Comparison of ENCODE assay signal across 15 cellular contexts in genomic region chr2:111632661-111633060, GRCh38.
DNase-seq lines count a peak whose midpoint lies in the region; ATAC-seq and TF ChIP-seq lines count a peak whose summit lies in the region.
"Had no signal": no experiment of that assay in that cellular context is flagged by ENCODE, and none has a peak within 500 bp of the region (broad histone marks: within the 10 kb centered on the region; RNA-seq: fewer than 3 reads in every experiment).

No MANE protein-coding gene starts in this region.

- peaks cover 27% of the 10 kb centered on the region for H3K4me1 Mint-ChIP-seq in activated T-cell treated with anti-CD3 and anti-CD28 coated beads, Interleukin-2, amount 50 U/mL, for 72 hours (ENCODE audit: low read depth)
- peaks cover 24 to 25% of the 10 kb centered on the region in 2 donors for H3K4me1 Mint-ChIP-seq in natural killer cell
- H3K4me1 Mint-ChIP-seq: endodermal cell had no signal

- TF ChIP-seq CTCF in HL-60 (IDR thresholded peaks at IDR 0.05; ENCODE audit: insufficient read depth, low read length) (no peak), natural killer cell (IDR thresholded peaks at IDR 0.05) (no peak), esophagus squamous epithelium (IDR thresholded peaks at IDR 0.05) (no peak)

- 76 to 80% methylated on average over 4 of the region's 4 CpGs for WGBS in esophagus squamous epithelium, 2 donors

- H3K36me3 ChIP-seq in esophagus squamous epithelium, result no peaks in the 10 kb centered on the region
- H3K36me3 ChIP-seq: heart right ventricle, lower lobe of right lung had no signal

- peak overlapping the region; percentile 50 to 61 for H3K4me3 Mint-ChIP-seq in activated T-cell treated with anti-CD3 and anti-CD28 coated beads, Interleukin-2, amount 50 U/mL, for 72 hours
- no peak overlapping the region for H3K4me3 Mint-ChIP-seq in natural killer cell
- H3K4me3 Mint-ChIP-seq: endodermal cell had no signal

- H3K36me3 Mint-ChIP-seq in activated T-cell treated with anti-CD3 and anti-CD28 coated beads, Interleukin-2, amount 50 U/mL, for 72 hours (ENCODE audit: insufficient read depth in 2 of 2), result peaks cover 14 to 43% of the 10 kb centered on the region in 2 donors
- H3K36me3 Mint-ChIP-seq in natural killer cell, result peaks cover 33% of the 10 kb centered on the region

- H3K27ac Mint-ChIP-seq in activated T-cell treated with anti-CD3 and anti-CD28 coated beads, Interleukin-2, amount 50 U/mL, for 72 hours, result no peak overlapping the region
- peak overlapping the region; percentile 78 to 88 for H3K27ac Mint-ChIP-seq in natural killer cell
- H3K27ac Mint-ChIP-seq: endodermal cell had no signal

- H3K4me3 ChIP-seq in HL-60 (replicated peaks; ENCODE audit: insufficient read depth, low read length) (no peak overlapping the region), esophagus squamous epithelium (no peak overlapping the region)
- H3K4me3 ChIP-seq: heart right ventricle, lower lobe of right lung, psoas muscle, testis had no signal

- ATAC-seq in activated T-cell treated with anti-CD3 and anti-CD28 coated beads, Interleukin-2, amount 50 U/mL, for 72 hours (replicated peaks in 1 of 2), result peak; percentile 68 to 82
- ATAC-seq in natural killer cell (peak; percentile 44 to 63 (median 52)), HG03439 (IDR thresholded peaks at IDR 0.05; ENCODE audit: unreplicated experiment) (no peak)
- ATAC-seq: heart right ventricle, lower lobe of right lung, psoas muscle had no signal

- H3K4me1 ChIP-seq in esophagus squamous epithelium, result peaks cover 0 to 8% (median 0%) of the 10 kb centered on the region in 3 donors
- H3K4me1 ChIP-seq: lower lobe of right lung, psoas muscle, testis had no signal

- H3K9me3 Mint-ChIP-seq in activated T-cell treated with anti-CD3 and anti-CD28 coated beads, Interleukin-2, amount 50 U/mL, for 72 hours, result peaks cover 14 to 23% of the 10 kb centered on the region in 2 donors
- H3K9me3 Mint-ChIP-seq in natural killer cell, result peaks cover 0 to 15% of the 10 kb centered on the region in 2 donors

- DNase-seq in NK-92 treated with Interleukin-12 subunit alpha and Interleukin-12 subunit beta, amount 100 ng/mL, for 24 hours (lab: John Stamatoyannopoulos, UW), result peak; percentile 55
- DNase-seq in NK-92 (lab: John Stamatoyannopoulos, UW; ENCODE audit: unreplicated experiment), result no peak
- DNase-seq in HL-60 (ENCODE audit: low read depth in 1 of 2, low spot score in 1 of 2), result peak in 1 of 2 experiments; percentile 63
- peak; percentile 43 to 45 for DNase-seq in activated T-cell treated with anti-CD3 and anti-CD28 coated beads, Interleukin-2, amount 50 U/mL, for 72 hours
- DNase-seq in natural killer cell, result no peak
- DNase-seq in NCI-H2029 treated with DMSO at 0.1 percent for 48 hours (lab: John Stamatoyannopoulos, UW), result no peak
- DNase-seq in esophagus squamous epithelium (lab: John Stamatoyannopoulos, UW), result no peak
- DNase-seq: endodermal cell, heart right ventricle, lower lobe of right lung, NCI-H1092, NCI-H69, psoas muscle, testis had no signal

- H3K27me3 ChIP-seq in HL-60 (ENCODE audit: insufficient read depth, poor library complexity, severe bottlenecking) (no peaks in the 10 kb centered on the region), esophagus squamous epithelium (no peaks in the 10 kb centered on the region)
- H3K27me3 ChIP-seq: heart right ventricle, testis had no signal

- H3K27me3 Mint-ChIP-seq in activated T-cell treated with anti-CD3 and anti-CD28 coated beads, Interleukin-2, amount 50 U/mL, for 72 hours (ENCODE audit: low read depth), result peaks cover 44% of the 10 kb centered on the region
- H3K27me3 Mint-ChIP-seq in natural killer cell (ENCODE audit: low read depth in 2 of 2), result peaks cover 7 to 12% of the 10 kb centered on the region in 2 donors

- peaks cover 0 to 20% (median 11%) of the 10 kb centered on the region in 3 donors for H3K9me3 ChIP-seq in esophagus squamous epithelium
- H3K9me3 ChIP-seq: testis had no signal

- peak overlapping the region; percentile 36 for H3K27ac ChIP-seq in HL-60 (replicated peaks)
- no peak overlapping the region for H3K27ac ChIP-seq in esophagus squamous epithelium
- H3K27ac ChIP-seq: heart right ventricle, lower lobe of right lung, psoas muscle, testis had no signal

- intact Hi-C loops in natural killer cell (cut with micrococcal nuclease) (no loop called here), esophagus squamous epithelium (cut with DNase I) (no loop called here)

- TF ChIP-seq POLR2A in esophagus squamous epithelium (IDR thresholded peaks at IDR 0.05), result no peak

Comparison
In these comparisons a context has a peak if more than half of its experiments do, and no peak if none do; other contexts are left out.
1. DNase-seq: peak in NK-92 treated with Interleukin-12 subunit alpha and Interleukin-12 subunit beta, amount 100 ng/mL, for 24 hours (single experiment) and activated T-cell treated with anti-CD3 and anti-CD28 coated beads, Interleukin-2, amount 50 U/mL, for 72 hours (2 of 2); none in NK-92 (single experiment), natural killer cell (single experiment), NCI-H2029 treated with DMSO at 0.1 percent for 48 hours (single experiment) and esophagus squamous epithelium (single experiment).